In the genomic region with DNA sequence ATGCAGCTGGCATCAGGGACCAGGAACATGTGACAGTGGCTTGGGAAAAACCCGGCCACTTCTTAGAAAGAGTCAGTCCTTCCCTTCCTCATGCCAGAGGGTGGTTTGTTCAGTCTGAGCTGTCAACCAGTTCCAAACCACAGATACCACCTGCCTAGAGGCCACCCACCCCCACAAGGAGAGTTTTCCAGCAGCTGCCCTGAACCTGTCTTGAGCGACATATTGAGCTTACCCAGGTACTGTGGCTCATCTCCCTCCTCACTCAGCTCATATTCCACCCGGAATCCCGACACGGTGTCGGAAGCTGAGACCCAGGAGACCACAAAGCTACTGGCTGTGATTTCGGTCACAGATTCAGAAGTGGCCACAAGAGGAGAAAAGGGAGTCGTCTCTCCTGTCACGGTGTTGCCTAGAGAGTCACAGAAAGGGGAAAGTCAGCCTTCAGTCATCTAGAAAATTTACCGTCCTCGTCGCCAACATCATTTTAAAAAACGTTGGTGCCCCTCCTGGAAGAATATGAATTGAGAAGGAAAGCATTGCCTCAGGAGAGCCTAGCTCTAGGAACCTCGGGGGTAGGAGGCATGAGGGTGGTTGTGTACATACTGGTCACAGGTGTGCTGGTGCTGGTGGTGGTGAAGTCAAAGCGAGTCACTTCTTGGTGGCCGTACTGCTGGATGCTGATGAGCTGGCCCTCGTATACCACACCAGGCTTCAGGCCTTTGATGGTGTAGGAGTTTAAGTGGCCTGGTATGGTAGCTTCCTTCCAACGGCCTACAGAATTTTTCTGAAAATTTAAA, we compare ENCODE assay signal across 1 cellular context.
TF ChIP-seq lines count a peak whose summit lies in the region.

No MANE protein-coding gene starts in this region.

TF ChIP-seq in GM23338, 12 proteins besides CTCF, POLR2A, EP300 and RAD21 (continued from another document):
- TF ChIP-seq ZNF462 (CRISPR knock-in tag; IDR thresholded peaks at IDR 0.05): no peak
- TF ChIP-seq POLR2AphosphoS5 (IDR thresholded peaks at IDR 0.05; ENCODE audit: low read depth): no peak
- TF ChIP-seq ZNF331 (CRISPR knock-in tag; IDR thresholded peaks at IDR 0.05; ENCODE audit: low read depth): no peak
- no peak for TF ChIP-seq ZNF114 (CRISPR knock-in tag; IDR thresholded peaks at IDR 0.05)
- TF ChIP-seq EZH2 (IDR thresholded peaks at IDR 0.05; ENCODE audit: low read depth, unreplicated experiment): no peak
- TF ChIP-seq REST (IDR thresholded peaks at IDR 0.05; ENCODE audit: unreplicated experiment): no peak
